In genomic region chr1:31780632-31781031, GRCh38 we compare ENCODE assay signal across 16 cellular contexts. TPM values are rescaled to one million over a fixed set of nuclear protein-coding genes. Genes with fewer than 3 reads are reported as not detected.
A peak's percentile ranks its signal among the peaks of the same experiment; 100 is the strongest.
DNase-seq lines count a peak whose midpoint lies in the region; ATAC-seq, FAIRE-seq and TF ChIP-seq lines count a peak whose summit lies in the region.
"Had no signal": no experiment of that assay in that cellular context is flagged by ENCODE, and none has a peak within 500 bp of the region (broad histone marks: within the 10 kb centered on the region; RNA-seq: fewer than 3 reads in every experiment).

No MANE protein-coding gene starts in this region.

- no peaks in the 10 kb centered on the region for H3K4me1 ChIP-seq in endothelial cell of umbilical vein (ENCODE audit: control insufficient read depth, extremely low read depth, insufficient read depth, low read length)
- peaks cover 25 to 51% of the 10 kb centered on the region in 2 donors for H3K4me1 ChIP-seq in neuronal stem cell (ENCODE audit: control insufficient read depth in 2 of 2, insufficient read depth in 1 of 2, low read depth in 1 of 2, low read length in 2 of 2)

- no CpG with 5 or more reads among the region's 2 CpGs for WGBS in neuronal stem cell (ENCODE audit: extremely low coverage in 2 of 2, insufficient read length in 2 of 2, insufficient replicate concordance in 1 of 2), 2 donors

- H3K14ac ChIP-seq in neuronal stem cell (ENCODE audit: low read length): no peak overlapping the region

- H4K91ac ChIP-seq in neuronal stem cell (ENCODE audit: low read depth, low read length, poor library complexity): no peak overlapping the region

- no peak for ATAC-seq in activated naive CD8-positive, alpha-beta T cell treated with anti-CD3 and anti-CD28 coated beads, Interleukin-2, amount 50 U/mL, for 24 hours
- no peak for ATAC-seq in T-helper 17 cell
- no peak for ATAC-seq in activated CD4-positive, alpha-beta T cell treated with anti-CD3 and anti-CD28 coated beads for 36 hours
- ATAC-seq: CD8-positive, alpha-beta T cell had no signal

- no peak overlapping the region for H2BK5ac ChIP-seq in neuronal stem cell (ENCODE audit: low read length)

- H3K27ac ChIP-seq in endothelial cell of umbilical vein (ENCODE audit: insufficient read depth, low read depth, low read length) (no peak overlapping the region), neuronal stem cell (replicated peaks; ENCODE audit: low read length) (no peak overlapping the region)
- H3K27ac ChIP-seq: BLaER1, HL-60, PC-9 had no signal

- no peaks in the 10 kb centered on the region for H4K20me1 ChIP-seq in endothelial cell of umbilical vein (replicated peaks; ENCODE audit: control insufficient read depth, extremely low read depth, insufficient read depth, low read length)
- H4K20me1 ChIP-seq: BLaER1 had no signal

- TF ChIP-seq POLR2A in endothelial cell of umbilical vein (IDR thresholded peaks at IDR 0.05; ENCODE audit: low read depth, low read length): no peak

- no peaks in the 10 kb centered on the region for H3K36me3 ChIP-seq in endothelial cell of umbilical vein (ENCODE audit: control insufficient read depth in 2 of 2, extremely low read depth in 1 of 2, insufficient read depth in 2 of 2, low read length in 2 of 2)
- no peaks in the 10 kb centered on the region for H3K36me3 ChIP-seq in neuronal stem cell (replicated peaks in 1 of 2; ENCODE audit: control insufficient read depth in 2 of 2, insufficient read depth in 2 of 2, low read length in 2 of 2)
- H3K36me3 ChIP-seq: BLaER1 had no signal

- no peak overlapping the region for H2BK120ac ChIP-seq in neuronal stem cell (ENCODE audit: low read depth, low read length)

- intact Hi-C loops in endothelial cell of umbilical vein (cut with micrococcal nuclease): loop anchor here (10.0 kb wide), 1 partner anchor 386 kb away; no protein-coding TSS in a partner anchor
- intact Hi-C loops in activated CD4-positive, alpha-beta T cell treated with anti-CD3 and anti-CD28 coated beads for 36 hours (cut with DNase I, micrococcal nuclease): no loop called here

- H3K18ac ChIP-seq in neuronal stem cell (ENCODE audit: low read length): peak overlapping the region; percentile 59

- CTCF ChIA-PET in endothelial cell of umbilical vein (lab: Charles Lee): no interaction called here
- CTCF ChIA-PET in activated CD4-positive, alpha-beta T cell treated with anti-CD3 and anti-CD28 coated beads for 36 hours (lab: Charles Lee): no interaction called here

- H2BK12ac ChIP-seq in neuronal stem cell (ENCODE audit: low read length): no peak overlapping the region

- no peak overlapping the region for H3K9ac ChIP-seq in endothelial cell of umbilical vein (replicated peaks; ENCODE audit: extremely low read depth, insufficient read depth, low read length)
- no peak overlapping the region for H3K9ac ChIP-seq in neuronal stem cell (ENCODE audit: low read depth, low read length, poor library complexity)
- H3K9ac ChIP-seq: BLaER1 had no signal

- H2AFZ ChIP-seq in endothelial cell of umbilical vein (ENCODE audit: low read depth, low read length) (no peak overlapping the region), neuronal stem cell (ENCODE audit: low read length) (no peak overlapping the region)
- H2AFZ ChIP-seq: PC-9 had no signal

- H3K27me3 Mint-ChIP-seq in activated naive CD8-positive, alpha-beta T cell treated with anti-CD3 and anti-CD28 coated beads, Interleukin-2, amount 50 U/mL, for 24 hours: peaks cover 8% of the 10 kb centered on the region
- peaks cover 18% of the 10 kb centered on the region for H3K27me3 Mint-ChIP-seq in activated naive CD8-positive, alpha-beta T cell treated with anti-CD3 and anti-CD28 coated beads for 36 hours
- H3K27me3 Mint-ChIP-seq in T-helper 17 cell: peaks cover 36% of the 10 kb centered on the region
- H3K27me3 Mint-ChIP-seq in activated CD4-positive, alpha-beta T cell treated with anti-CD3 and anti-CD28 coated beads for 36 hours: peaks cover 6% of the 10 kb centered on the region

- BruUV-seq in endothelial cell of umbilical vein (replicated peaks; lab: Mats Ljungman, UMichigan): no TSS peak

- H3K4me3 Mint-ChIP-seq in activated naive CD8-positive, alpha-beta T cell treated with anti-CD3 and anti-CD28 coated beads, Interleukin-2, amount 50 U/mL, for 24 hours: no peak overlapping the region
- no peak overlapping the region for H3K4me3 Mint-ChIP-seq in activated naive CD8-positive, alpha-beta T cell treated with anti-CD3 and anti-CD28 coated beads for 36 hours
- peak overlapping the region; percentile 57 for H3K4me3 Mint-ChIP-seq in T-helper 17 cell
- H3K4me3 Mint-ChIP-seq in activated CD4-positive, alpha-beta T cell treated with anti-CD3 and anti-CD28 coated beads for 36 hours: no peak overlapping the region
- H3K4me3 Mint-ChIP-seq: CD8-positive, alpha-beta T cell had no signal

- no peak overlapping the region for H4K8ac ChIP-seq in neuronal stem cell (ENCODE audit: low read depth, low read length)

- H3K9me3 ChIP-seq in T-helper 17 cell (ENCODE audit: control insufficient read depth, low read length, poor library complexity, severe bottlenecking): no peaks in the 10 kb centered on the region
- no peaks in the 10 kb centered on the region for H3K9me3 ChIP-seq in endothelial cell of umbilical vein (replicated peaks; ENCODE audit: control insufficient read depth, insufficient read depth, low read length)
- no peaks in the 10 kb centered on the region for H3K9me3 ChIP-seq in neuronal stem cell (replicated peaks in 1 of 2; ENCODE audit: control insufficient read depth in 2 of 2, insufficient read depth in 1 of 2, low read depth in 1 of 2, low read length in 2 of 2)
- H3K9me3 ChIP-seq: BLaER1 had no signal

- no peaks in the 10 kb centered on the region for H3K9me1 ChIP-seq in endothelial cell of umbilical vein (replicated peaks; ENCODE audit: control insufficient read depth, extremely low read depth, insufficient read depth, low read length)

- TF ChIP-seq CTCF in endothelial cell of umbilical vein (IDR thresholded peaks at IDR 0.05; ENCODE audit: extremely low read depth in 1 of 2, insufficient read depth in 1 of 2, low read depth in 1 of 2, low read length in 2 of 2): no peak

- no peaks in the 10 kb centered on the region for H3K36me3 Mint-ChIP-seq in activated naive CD8-positive, alpha-beta T cell treated with anti-CD3 and anti-CD28 coated beads, Interleukin-2, amount 50 U/mL, for 24 hours (ENCODE audit: low read depth)
- H3K36me3 Mint-ChIP-seq in activated naive CD8-positive, alpha-beta T cell treated with anti-CD3 and anti-CD28 coated beads for 36 hours: no peaks in the 10 kb centered on the region
- peaks cover 3% of the 10 kb centered on the region for H3K36me3 Mint-ChIP-seq in T-helper 17 cell (ENCODE audit: low read depth)
- H3K36me3 Mint-ChIP-seq in activated CD4-positive, alpha-beta T cell treated with anti-CD3 and anti-CD28 coated beads for 36 hours (ENCODE audit: low read depth): no peaks in the 10 kb centered on the region
- H3K36me3 Mint-ChIP-seq: CD8-positive, alpha-beta T cell had no signal

- peaks cover 0 to 1% of the 10 kb centered on the region in 2 experiments for H3K27me3 ChIP-seq in endothelial cell of umbilical vein (ENCODE audit: control insufficient read depth in 2 of 2, insufficient read depth in 2 of 2, low read length in 2 of 2)
- H3K27me3 ChIP-seq in neuronal stem cell (ENCODE audit: control insufficient read depth in 3 of 3, insufficient read depth in 3 of 3, low read depth in 1 of 3, low read length in 3 of 3): peaks cover 0 to 33% (median 0%) of the 10 kb centered on the region in 3 experiments

- no peak for DNase-seq in activated naive CD8-positive, alpha-beta T cell treated with anti-CD3 and anti-CD28 coated beads, Interleukin-2, amount 50 U/mL, for 24 hours
- no peak for DNase-seq in activated naive CD8-positive, alpha-beta T cell treated with anti-CD3 and anti-CD28 coated beads for 36 hours
- DNase-seq in T-helper 17 cell (no peak), endothelial cell of umbilical vein (ENCODE audit: low read depth, low spot score) (no peak), neuronal stem cell (ENCODE audit: low spot score) (no peak), SKM-1 treated with dmso at 0.1 percent for 144 hours (lab: John Stamatoyannopoulos, UW; ENCODE audit: unreplicated experiment) (no peak), NK-92 (lab: John Stamatoyannopoulos, UW; ENCODE audit: unreplicated experiment) (no peak)
- DNase-seq in activated CD4-positive, alpha-beta T cell treated with anti-CD3 and anti-CD28 coated beads for 36 hours: no peak
- DNase-seq: CD8-positive, alpha-beta T cell; DND-41; NCI-H1417; NCI-H187 treated with DMSO at 0.1 percent for 48 hours; PC-9 had no signal

- no peak overlapping the region for H3K4me2 ChIP-seq in endothelial cell of umbilical vein (ENCODE audit: insufficient read depth, low read length)
- H3K4me2 ChIP-seq in neuronal stem cell (ENCODE audit: insufficient read depth, low read length, poor library complexity, severe bottlenecking): no peak overlapping the region
- H3K4me2 ChIP-seq: PC-9 had no signal

- no peaks in the 10 kb centered on the region for H3K79me1 ChIP-seq in neuronal stem cell (ENCODE audit: low read depth, low read length)

- peak; percentile 4 for FAIRE-seq in endothelial cell of umbilical vein (lab: Jason Lieb, UNC)
- FAIRE-seq: HTR-8/SVneo had no signal

- POLR2A ChIA-PET in endothelial cell of umbilical vein (lab: Charles Lee): no interaction called here
- POLR2A ChIA-PET in activated CD4-positive, alpha-beta T cell treated with anti-CD3 and anti-CD28 coated beads for 36 hours (lab: Charles Lee): no interaction called here

- peak overlapping the region; percentile 41 for H3K27ac Mint-ChIP-seq in activated naive CD8-positive, alpha-beta T cell treated with anti-CD3 and anti-CD28 coated beads, Interleukin-2, amount 50 U/mL, for 24 hours
- H3K27ac Mint-ChIP-seq in activated naive CD8-positive, alpha-beta T cell treated with anti-CD3 and anti-CD28 coated beads for 36 hours: no peak overlapping the region
- H3K27ac Mint-ChIP-seq in T-helper 17 cell: no peak overlapping the region
- H3K27ac Mint-ChIP-seq in activated CD4-positive, alpha-beta T cell treated with anti-CD3 and anti-CD28 coated beads for 36 hours: no peak overlapping the region
- H3K27ac Mint-ChIP-seq: CD8-positive, alpha-beta T cell had no signal

- no peak overlapping the region for H3K23ac ChIP-seq in neuronal stem cell (ENCODE audit: low read depth, low read length, poor library complexity)

- no peaks in the 10 kb centered on the region for H3K79me2 ChIP-seq in endothelial cell of umbilical vein (ENCODE audit: control insufficient read depth, insufficient read depth, low read length)

- no peaks in the 10 kb centered on the region for H3K9me3 Mint-ChIP-seq in activated naive CD8-positive, alpha-beta T cell treated with anti-CD3 and anti-CD28 coated beads, Interleukin-2, amount 50 U/mL, for 24 hours
- no peaks in the 10 kb centered on the region for H3K9me3 Mint-ChIP-seq in activated naive CD8-positive, alpha-beta T cell treated with anti-CD3 and anti-CD28 coated beads for 36 hours
- H3K9me3 Mint-ChIP-seq in activated CD4-positive, alpha-beta T cell treated with anti-CD3 and anti-CD28 coated beads for 36 hours (ENCODE audit: low read depth): no peaks in the 10 kb centered on the region
- H3K9me3 Mint-ChIP-seq: CD8-positive, alpha-beta T cell had no signal

- no peak overlapping the region for H3K4me3 ChIP-seq in endothelial cell of umbilical vein (replicated peaks in 1 of 3; ENCODE audit: insufficient read depth in 1 of 3, low read depth in 1 of 3, low read length in 3 of 3)
- no peak overlapping the region for H3K4me3 ChIP-seq in neuronal stem cell (ENCODE audit: low read length in 2 of 2)
- H3K4me3 ChIP-seq: BLaER1, PC-9 had no signal

- dilution Hi-C loops in endothelial cell of umbilical vein (cut with MboI; ENCODE audit: extremely low pct_ligation_motif_present, low sequenced_read_pairs): no loop called here

- H2BK15ac ChIP-seq in neuronal stem cell (ENCODE audit: low read length): no peak overlapping the region

- H3K4ac ChIP-seq in neuronal stem cell (ENCODE audit: low read length): no peak overlapping the region

- H3K4me1 Mint-ChIP-seq in activated naive CD8-positive, alpha-beta T cell treated with anti-CD3 and anti-CD28 coated beads, Interleukin-2, amount 50 U/mL, for 24 hours: peaks cover 5% of the 10 kb centered on the region
- no peaks in the 10 kb centered on the region for H3K4me1 Mint-ChIP-seq in activated naive CD8-positive, alpha-beta T cell treated with anti-CD3 and anti-CD28 coated beads for 36 hours
- no peaks in the 10 kb centered on the region for H3K4me1 Mint-ChIP-seq in T-helper 17 cell
- no peaks in the 10 kb centered on the region for H3K4me1 Mint-ChIP-seq in activated CD4-positive, alpha-beta T cell treated with anti-CD3 and anti-CD28 coated beads for 36 hours

- no peak overlapping the region for H2AK5ac ChIP-seq in neuronal stem cell (ENCODE audit: low read depth, low read length)

RNA-seq across cellular contexts. Expression of gene ADGRB2, which starts 16.5 kb away (rescaled TPM):
- under 1 TPM; 0.08 to 0.18 TPM for total RNA-seq in activated naive CD8-positive, alpha-beta T cell treated with anti-CD3 and anti-CD28 coated beads for 36 hours
- total RNA-seq in T-helper 17 cell (1 to 10 TPM; 1.0 to 1.4 TPM), endothelial cell of umbilical vein (1.5 and 3.1 TPM in 2 replicates)
- polyA plus RNA-seq in endothelial cell of umbilical vein: 1.3 and 2.2 TPM in 2 replicates
- polyA plus RNA-seq in endothelial cell of umbilical vein (2011; cell fraction: cytosol; rRNA removed): 0.88 and 1.3 TPM in 2 replicates
- polyA plus RNA-seq in endothelial cell of umbilical vein (2011; cell fraction: nucleus; rRNA removed): 4.9 and 5.7 TPM in 2 replicates
- polyA plus RNA-seq in endothelial cell of umbilical vein (2012): 1.1 and 2.2 TPM in 2 replicates
- polyA minus RNA-seq in endothelial cell of umbilical vein: 1.1 and 1.4 TPM in 2 replicates
- 1.3 TPM for polyA minus RNA-seq in endothelial cell of umbilical vein (2011; cell fraction: cytosol; rRNA and poly(A)+ RNA removed)
- polyA minus RNA-seq in endothelial cell of umbilical vein (2011; cell fraction: nucleus; rRNA and poly(A)+ RNA removed): 1.0 and 1.6 TPM in 2 replicates
- 25.2 TPM for polyA plus RNA-seq in neuronal stem cell (2013, experiment 1 of 2)
- polyA plus RNA-seq in neuronal stem cell (2013, experiment 2 of 2): 24.4 TPM
- total RNA-seq in activated CD4-positive, alpha-beta T cell treated with anti-CD3 and anti-CD28 coated beads for 36 hours: 1 to 10 TPM; 1.2 TPM

RNA-seq across cellular contexts. Expression of gene SPOCD1, which starts 35.2 kb away (rescaled TPM):
- not detected for total RNA-seq in activated naive CD8-positive, alpha-beta T cell treated with anti-CD3 and anti-CD28 coated beads for 36 hours
- total RNA-seq in T-helper 17 cell (1 to 10 TPM in 1 of 2 donors, under 1 TPM in 1; 0.30 to 7.5 TPM), endothelial cell of umbilical vein (0.27 and 24.9 TPM in 2 replicates)
- 33.0 and 40.1 TPM in 2 replicates for polyA plus RNA-seq in endothelial cell of umbilical vein
- 31.3 and 34.9 TPM in 2 replicates for polyA plus RNA-seq in endothelial cell of umbilical vein (2011; cell fraction: cytosol; rRNA removed)
- 110 and 135 TPM in 2 replicates for polyA plus RNA-seq in endothelial cell of umbilical vein (2011; cell fraction: nucleus; rRNA removed)
- polyA plus RNA-seq in endothelial cell of umbilical vein (2012): 34.7 and 35.9 TPM in 2 replicates
- polyA minus RNA-seq in endothelial cell of umbilical vein: 20.7 and 21.7 TPM in 2 replicates
- polyA minus RNA-seq in endothelial cell of umbilical vein (2011; cell fraction: cytosol; rRNA and poly(A)+ RNA removed): not detected
- polyA minus RNA-seq in endothelial cell of umbilical vein (2011; cell fraction: nucleus; rRNA and poly(A)+ RNA removed): 23.3 and 33.4 TPM in 2 replicates
- polyA plus RNA-seq in neuronal stem cell (2013, experiment 1 of 2): 1.1 TPM
- polyA plus RNA-seq in neuronal stem cell (2013, experiment 2 of 2): 0.97 TPM
- under 1 TPM; 0.79 to 0.91 TPM for total RNA-seq in activated CD4-positive, alpha-beta T cell treated with anti-CD3 and anti-CD28 coated beads for 36 hours
- total RNA-seq: CD8-positive, alpha-beta T cell had no signal
